ENCODE assay signal across 1 cellular context in the genomic region with DNA sequence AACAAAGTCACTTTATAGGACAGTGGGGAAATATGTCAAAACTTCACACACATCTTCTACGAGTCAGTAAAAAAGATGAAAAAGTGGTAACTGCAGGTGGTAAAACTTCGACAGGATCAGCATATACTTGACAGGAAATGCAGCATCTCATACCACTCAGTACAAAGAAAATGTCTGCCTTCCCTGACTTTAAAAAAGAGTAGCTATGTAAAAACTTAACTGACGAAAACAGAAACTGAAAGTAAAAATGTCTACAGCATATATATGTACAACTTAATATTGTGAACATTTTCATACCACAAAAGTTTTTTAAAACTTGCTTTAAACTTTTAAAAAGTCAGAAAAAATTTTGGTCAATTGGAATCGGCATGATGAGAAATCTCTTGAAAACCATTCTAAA.
TF ChIP-seq lines count a peak whose summit lies in the region.

No MANE protein-coding gene starts in this region.

TF ChIP-seq in SK-N-SH treated with all-trans-retinoic acid at 6 μM for 48 hours, 23 proteins besides CTCF, POLR2A, EP300 and RAD21 (continued from another document):
- no peak for TF ChIP-seq TSHZ2 (CRISPR knock-in tag; IDR thresholded peaks at IDR 0.05)
- TF ChIP-seq, protein P1, sequence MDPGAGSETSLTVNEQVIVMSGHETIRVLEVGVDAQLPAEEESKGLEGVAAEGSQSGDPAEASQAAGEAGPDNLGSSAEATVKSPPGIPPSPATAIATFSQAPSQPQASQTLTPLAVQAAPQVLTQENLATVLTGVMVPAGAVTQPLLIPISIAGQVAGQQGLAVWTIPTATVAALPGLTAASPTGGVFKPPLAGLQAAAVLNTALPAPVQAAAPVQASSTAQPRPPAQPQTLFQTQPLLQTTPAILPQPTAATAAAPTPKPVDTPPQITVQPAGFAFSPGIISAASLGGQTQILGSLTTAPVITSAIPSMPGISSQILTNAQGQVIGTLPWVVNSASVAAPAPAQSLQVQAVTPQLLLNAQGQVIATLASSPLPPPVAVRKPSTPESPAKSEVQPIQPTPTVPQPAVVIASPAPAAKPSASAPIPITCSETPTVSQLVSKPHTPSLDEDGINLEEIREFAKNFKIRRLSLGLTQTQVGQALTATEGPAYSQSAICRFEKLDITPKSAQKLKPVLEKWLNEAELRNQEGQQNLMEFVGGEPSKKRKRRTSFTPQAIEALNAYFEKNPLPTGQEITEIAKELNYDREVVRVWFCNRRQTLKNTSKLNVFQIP (CRISPR knock-in tag; IDR thresholded peaks at IDR 0.05; ENCODE audit: borderline replicate concordance, low read depth), result no peak
- TF ChIP-seq CSDC2 (CRISPR knock-in tag; IDR thresholded peaks at IDR 0.05), result no peak
- TF ChIP-seq BACH2 (CRISPR knock-in tag; IDR thresholded peaks at IDR 0.05; ENCODE audit: borderline replicate concordance), result no peak
- TF ChIP-seq SNAI2 (CRISPR knock-in tag; IDR thresholded peaks at IDR 0.05), result no peak
- no peak for TF ChIP-seq ZC3H10 (CRISPR knock-in tag; IDR thresholded peaks at IDR 0.05)
- TF ChIP-seq RARB (CRISPR knock-in tag; IDR thresholded peaks at IDR 0.05), result no peak
- no peak for TF ChIP-seq ZNF70 (CRISPR knock-in tag; IDR thresholded peaks at IDR 0.05)
- no peak for TF ChIP-seq ISL1 (CRISPR knock-in tag; IDR thresholded peaks at IDR 0.05)
